Comparison of ENCODE assay signal across 18 cellular contexts in genomic region chr4:124890522-124890921, GRCh38.
"Had no signal": no experiment of that assay in that cellular context is flagged by ENCODE, and none has a peak within 500 bp of the region (broad histone marks: within the 10 kb centered on the region; RNA-seq: fewer than 3 reads in every experiment).

No MANE protein-coding gene starts in this region.

- H3K27ac ChIP-seq: coronary artery, right atrium auricular region, transverse colon had no signal

- ATAC-seq: activated T-cell treated with anti-CD3 and anti-CD28 coated beads, Interleukin-2, amount 50 U/mL, for 4 hours; left ventricle myocardium superior; natural killer cell treated with Interleukin-12 subunit alpha and Interleukin-12 subunit beta and Interleukin-15 and Interleukin-18, amount 100 ng/mL, for 72 hours; stimulated activated memory B cell treated with anti-CD40 and anti-IgM and Interleukin-4, amounts not matched to agents 10 μg/mL and 1 μg/mL and 100 μg/mL, for 72 hours had no signal

- H3K4me3 ChIP-seq: coronary artery, right atrium auricular region, smooth muscle cell, transverse colon had no signal

- H3K4me1 ChIP-seq: right atrium auricular region, transverse colon had no signal

- H3K9me3 ChIP-seq: right atrium auricular region, transverse colon had no signal

- H3K36me3 ChIP-seq: right atrium auricular region, transverse colon had no signal

- H3K27me3 ChIP-seq: right atrium auricular region, transverse colon had no signal

- DNase-seq: activated CD4-positive, alpha-beta T cell treated with anti-CD3 and anti-CD28 coated beads, Interleukin-2, amount 50 U/mL, for 4 hours; activated CD4-positive, CD25-positive, alpha-beta regulatory T cell treated with anti-CD3 and anti-CD28 coated beads, Interleukin-2, amount 50 U/mL, for 72 hours; activated gamma-delta T cell; activated naive CD8-positive, alpha-beta T cell treated with anti-CD3 and anti-CD28 coated beads for 36 hours; activated T-cell treated with anti-CD3 and anti-CD28 coated beads, Interleukin-2, amount 50 U/mL, for 4 hours; aorta; effector CD4-positive, alpha-beta T cell; foreskin melanocyte; left ventricle myocardium superior; mesenchymal stem cell; nucleus accumbens; T-helper 9 cell; transverse colon had no signal
